ENCODE assay signal across 8 cellular contexts in genomic region chr19:49085020-49085867, GRCh38. TPM values are rescaled to one million over a fixed set of nuclear protein-coding genes. Genes with fewer than 3 reads are reported as not detected.
DNase-seq lines count a peak whose midpoint lies in the region; ATAC-seq and TF ChIP-seq lines count a peak whose summit lies in the region.

TSS of gene SNRNP70 (plus strand) at chr19:49085451. CDS start at chr19:49086415, 964 bp downstream.

- no peaks in the 10 kb centered on the region for H3K27me3 ChIP-seq in kidney epithelial cell (ENCODE audit: control insufficient read depth, insufficient read depth, low read length)

- TF ChIP-seq CTCF in AG10803 (conservative IDR thresholded peaks at IDR 0.05; ENCODE audit: low read length) (no peak), chondrocyte (IDR thresholded peaks at IDR 0.05) (peak; percentile 18), kidney epithelial cell (IDR thresholded peaks at IDR 0.05; ENCODE audit: insufficient read depth, low read length, poor library complexity, severe bottlenecking) (no peak)

- H3K36me3 ChIP-seq in kidney epithelial cell (ENCODE audit: control insufficient read depth, insufficient read depth, low read length): peaks cover 2% of the 10 kb centered on the region

- DNase-seq in AG10803 (ENCODE audit: low read depth) (peak; percentile 99), NCI-H510A treated with DMSO at 0.1 percent for 48 hours (lab: John Stamatoyannopoulos, UW) (peak; percentile 98), chondrocyte (ENCODE audit: low spot score) (peak; percentile 100), kidney epithelial cell (ENCODE audit: low read depth) (peak; percentile 91)
- peak; percentile 97 to 98 for DNase-seq in activated CD4-positive, alpha-beta T cell treated with anti-CD3 and anti-CD28 coated beads for 24 hours (ENCODE audit: low read depth in 2 of 2)
- DNase-seq in stimulated activated CD4-positive, alpha-beta T cell treated with anti-CD3 and anti-CD28 coated beads, Interleukin-15, amount 100 ng/mL, for 48 hours (ENCODE audit: low read depth in 2 of 2): peak; percentile 98

- H3K4me1 Mint-ChIP-seq in chondrocyte (ENCODE audit: low read depth): peaks cover 37% of the 10 kb centered on the region

- H3K4me3 Mint-ChIP-seq in chondrocyte (ENCODE audit: unreplicated experiment): peak within 1 kb of the TSS; percentile 99

- H3K9me3 Mint-ChIP-seq in chondrocyte (ENCODE audit: low read depth): no peaks in the 10 kb centered on the region

- ATAC-seq in GM19043 (IDR thresholded peaks at IDR 0.05; ENCODE audit: low read depth, unreplicated experiment) (peak; percentile 78), HG03439 (IDR thresholded peaks at IDR 0.05; ENCODE audit: unreplicated experiment) (peak; percentile 84)

- H3K36me3 Mint-ChIP-seq in chondrocyte (ENCODE audit: low read depth): peaks cover 10% of the 10 kb centered on the region

- H3K27me3 Mint-ChIP-seq in chondrocyte (ENCODE audit: low read depth): no peaks in the 10 kb centered on the region

- H3K4me3 ChIP-seq in AG10803 (ENCODE audit: low read length): peak within 1 kb of the TSS; percentile 93
- peak within 1 kb of the TSS; percentile 98 for H3K4me3 ChIP-seq in kidney epithelial cell (ENCODE audit: low read depth, low read length)

- H3K27ac Mint-ChIP-seq in chondrocyte (ENCODE audit: unreplicated experiment): peak within 1 kb of the TSS; percentile 97

RNA-seq across cellular contexts. Expression of gene SNRNP70, which starts in this region (rescaled TPM):
- 151 to 218 TPM (median 163 TPM) in 3 replicates for total RNA-seq in chondrocyte
- total RNA-seq in kidney epithelial cell: 108 and 135 TPM in 2 replicates

Comparison
In these comparisons a context has a peak if more than half of its experiments do, and no peak if none do; other contexts are left out.
1. Peak in every context shown above with its lines: DNase-seq, ATAC-seq and H3K4me3 ChIP-seq.